ENCODE assay signal across 22 cellular contexts in genomic region chr2:6846967-6847695, GRCh38. TPM values are rescaled to one million over a fixed set of nuclear protein-coding genes. Genes with fewer than 3 reads are reported as not detected.
"Had no signal": no experiment of that assay in that cellular context is flagged by ENCODE, and none has a peak within 500 bp of the region (broad histone marks: within the 10 kb centered on the region; RNA-seq: fewer than 3 reads in every experiment).

No MANE protein-coding gene starts in this region.

- H3K4me3 ChIP-seq: coronary artery, heart right ventricle, lung, right atrium auricular region, skin epidermis, suprapubic skin, upper lobe of left lung had no signal

- DNase-seq: activated CD4-positive, alpha-beta T cell treated with anti-CD3 and anti-CD28 coated beads, Interleukin-2, amount 10 ng/mL, durations not matched to agents 24 days and 14 days; activated CD4-positive, CD25-positive, alpha-beta regulatory T cell; activated CD8-positive, alpha-beta memory T cell treated with anti-CD3 and anti-CD28 coated beads, Interleukin-2, amount 50 U/mL, for 4 hours; activated CD8-positive, alpha-beta T cell treated with anti-CD3 and anti-CD28 coated beads, Interleukin-2, amount 10 ng/mL, durations not matched to agents 7 days and 5 days; activated gamma-delta T cell; activated T-cell treated with anti-CD3 and anti-CD28 coated beads, Interleukin-2, amount 50 U/mL, for 72 hours; central memory CD4-positive, alpha-beta T cell; effector CD4-positive, alpha-beta T cell; heart right ventricle; left colon; stimulated activated CD4-positive, alpha-beta T cell treated with anti-CD3 and anti-CD28 coated beads, Interleukin-15, amount 100 ng/mL, for 24 hours; stimulated activated CD4-positive, alpha-beta T cell treated with anti-CD3 and anti-CD28 coated beads, Interleukin-4, amount 100 ng/mL, for 4 hours; stimulated activated CD8-positive, alpha-beta memory T cell treated with anti-CD3 and anti-CD28 coated beads, Interleukin-4, amount 100 ng/mL, for 48 hours; stimulated activated naive CD4-positive, alpha-beta T cell treated with Interleukin-2 at 50 U/mL for 16 hours; T-helper 17 cell; upper lobe of left lung had no signal

- H3K4me1 ChIP-seq: heart right ventricle, right atrium auricular region, suprapubic skin, upper lobe of left lung had no signal

- H3K27me3 ChIP-seq: heart right ventricle, right atrium auricular region, suprapubic skin, upper lobe of left lung had no signal

RNA-seq across cellular contexts. Expression of gene RSAD2, which starts 30.4 kb away (rescaled TPM):
- total RNA-seq: myocyte had no signal
